ENCODE assay signal across 8 cellular contexts in the genomic region with DNA sequence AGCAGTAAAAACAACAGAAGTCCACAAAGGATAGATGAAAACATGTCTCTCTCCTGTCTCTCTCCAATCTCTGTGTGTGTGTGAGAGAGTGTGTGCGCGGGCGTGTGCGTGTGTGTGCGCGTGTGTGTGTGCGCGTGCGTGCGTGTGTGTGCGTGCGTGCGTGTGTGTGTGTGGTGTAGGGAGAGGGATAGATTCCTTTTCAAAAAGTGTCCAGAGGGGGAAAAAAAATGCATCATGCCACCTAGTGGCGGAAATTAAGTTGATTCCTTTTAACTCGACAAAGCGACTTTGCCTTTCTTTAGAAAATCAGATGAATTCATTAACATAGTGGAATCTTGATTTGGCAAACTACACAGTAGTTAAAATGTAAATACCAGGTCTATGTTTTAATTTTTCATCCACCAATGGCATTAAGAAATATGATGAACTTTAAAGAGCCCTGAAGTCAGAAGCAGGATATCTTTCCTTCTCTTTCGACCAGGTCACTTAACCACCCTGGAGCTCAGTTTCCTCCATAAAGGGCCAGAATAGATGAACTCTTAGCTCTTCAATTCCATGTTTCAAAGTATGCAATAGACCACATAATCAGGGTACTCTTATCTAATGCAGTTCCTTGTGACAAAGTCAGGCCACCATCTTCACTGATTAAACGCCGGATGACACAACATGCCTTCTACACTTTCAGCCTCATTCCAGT.
DNase-seq lines count a peak whose midpoint lies in the region; ATAC-seq and TF ChIP-seq lines count a peak whose summit lies in the region.

No MANE protein-coding gene starts in this region.

- H3K27ac Mint-ChIP-seq in osteocyte (ENCODE audit: unreplicated experiment) = no peak overlapping the region

- no peak for ATAC-seq in GM18907 (IDR thresholded peaks at IDR 0.05; ENCODE audit: unreplicated experiment)

- H3K9me3 Mint-ChIP-seq in osteocyte (ENCODE audit: unreplicated experiment) = no peaks in the 10 kb centered on the region

- no peaks in the 10 kb centered on the region for H3K36me3 Mint-ChIP-seq in osteocyte (ENCODE audit: unreplicated experiment)

- peak overlapping the region; percentile 52 for H3K4me3 Mint-ChIP-seq in osteocyte (ENCODE audit: unreplicated experiment)

- peaks cover 1% of the 10 kb centered on the region for H3K4me1 Mint-ChIP-seq in osteocyte (ENCODE audit: unreplicated experiment)

- peak; percentile 58 for TF ChIP-seq CTCF in osteocyte (IDR thresholded peaks at IDR 0.05)

- H3K27me3 Mint-ChIP-seq in osteocyte (ENCODE audit: unreplicated experiment) = peaks cover 62% of the 10 kb centered on the region

- DNase-seq in DMS114 treated with DMSO at 0.1 percent for 48 hours (lab: John Stamatoyannopoulos, UW; ENCODE audit: unreplicated experiment) = peak; percentile 61
- DNase-seq in H4 (ENCODE audit: low spot score) = peak; percentile 75
- peak; percentile 16 for DNase-seq in NCI-H2029 (lab: John Stamatoyannopoulos, UW)
- peak; percentile 4 to 16 for DNase-seq in activated CD4-positive, alpha-beta T cell treated with anti-CD3 and anti-CD28 coated beads, Interleukin-2, amount 50 U/mL, for 48 hours
- DNase-seq in glomerular visceral epithelial cell (ENCODE audit: extremely low spot score) = peak; percentile 77
- no peak for DNase-seq in osteocyte (ENCODE audit: extremely low spot score, unreplicated experiment)
- DNase-seq in T-helper 9 cell = no peak

Comparison
In these comparisons a context has a peak if more than half of its experiments do, and no peak if none do; other contexts are left out.
1. DNase-seq: peak in DMS114 treated with DMSO at 0.1 percent for 48 hours (single experiment), H4 (single experiment), NCI-H2029 (single experiment), activated CD4-positive, alpha-beta T cell treated with anti-CD3 and anti-CD28 coated beads, Interleukin-2, amount 50 U/mL, for 48 hours (2 of 2) and glomerular visceral epithelial cell (single experiment); none in osteocyte (single experiment) and T-helper 9 cell (single experiment).